Comparison of ENCODE assay signal across 13 cellular contexts in genomic region chr10:35150335-35150734, GRCh38. TPM values are rescaled to one million over a fixed set of nuclear protein-coding genes. Genes with fewer than 3 reads are reported as not detected.
DNase-seq lines count a peak whose midpoint lies in the region; ATAC-seq lines count a peak whose summit lies in the region.
"Had no signal": no experiment of that assay in that cellular context is flagged by ENCODE, and none has a peak within 500 bp of the region (broad histone marks: within the 10 kb centered on the region; RNA-seq: fewer than 3 reads in every experiment).

No MANE protein-coding gene starts in this region.

- peaks cover 60% of the 10 kb centered on the region for H3K4me1 ChIP-seq in BLaER1
- H3K4me1 ChIP-seq in CD4-positive, alpha-beta memory T cell (ENCODE audit: insufficient read depth, low read length), result peaks cover 26% of the 10 kb centered on the region

- peak overlapping the region in 6 of 8 donors; percentile 31 to 84 (median 42) for H3K4me3 Mint-ChIP-seq in CD4-positive, alpha-beta memory T cell
- H3K4me3 Mint-ChIP-seq in T-helper 17 cell (peak overlapping the region; percentile 91), immature natural killer cell (peak overlapping the region in 4 of 5 donors; percentile 50 to 72 (median 58))

- POLR2A ChIA-PET in CD4-positive, alpha-beta memory T cell (lab: Charles Lee; ENCODE audit: partially characterized antibody), result interaction anchor here (0.7 to 2.7 kb wide), 5 partner anchors 17 to 76 kb away, joined by 3 to 31 read pairs (median 17); partner anchors contain the start of genes CREM and CUL2

- peak overlapping the region; percentile 10; the same call in 1 of the 2 replicates for H3K4me3 ChIP-seq in BLaER1
- H3K4me3 ChIP-seq in CD4-positive, alpha-beta memory T cell (ENCODE audit: low read length in 2 of 2), result no peak overlapping the region
- H3K4me3 ChIP-seq: coronary artery, thoracic aorta had no signal

- peaks cover 0 to 4% of the 10 kb centered on the region in 2 donors for H3K36me3 Mint-ChIP-seq in CD4-positive, alpha-beta memory T cell
- H3K36me3 Mint-ChIP-seq in T-helper 17 cell (ENCODE audit: low read depth), result no peaks in the 10 kb centered on the region
- peaks cover 0 to 12% (median 10%) of the 10 kb centered on the region in 3 donors for H3K36me3 Mint-ChIP-seq in immature natural killer cell

- intact Hi-C loops in CD4-positive, alpha-beta memory T cell (cut with micrococcal nuclease), result no loop called here

- peak overlapping the region; percentile 84 to 98 (median 96) for H3K27ac Mint-ChIP-seq in CD4-positive, alpha-beta memory T cell
- peak overlapping the region; percentile 98 for H3K27ac Mint-ChIP-seq in T-helper 17 cell
- peak overlapping the region; percentile 93 to 99 (median 96) for H3K27ac Mint-ChIP-seq in immature natural killer cell

- H3K9me3 Mint-ChIP-seq in CD4-positive, alpha-beta memory T cell, result no peaks in the 10 kb centered on the region
- no peaks in the 10 kb centered on the region for H3K9me3 Mint-ChIP-seq in immature natural killer cell

- no peaks in the 10 kb centered on the region for H3K27me3 Mint-ChIP-seq in CD4-positive, alpha-beta memory T cell
- H3K27me3 Mint-ChIP-seq in T-helper 17 cell, result no peaks in the 10 kb centered on the region
- H3K27me3 Mint-ChIP-seq in immature natural killer cell (ENCODE audit: low read depth in 3 of 3), result peaks cover 3 to 8% (median 4%) of the 10 kb centered on the region in 3 donors

- no peak for DNase-seq in CD4-positive, alpha-beta memory T cell
- DNase-seq in T-helper 17 cell, result no peak
- no peak for DNase-seq in immature natural killer cell
- DNase-seq in T1000 (lab: John Stamatoyannopoulos, UW), result no peak
- DNase-seq: activated CD4-positive, alpha-beta T cell treated with anti-CD3 and anti-CD28 coated beads, Interleukin-2, amount 50 U/mL, for 48 hours; left cardiac atrium; NCI-H748 treated with DMSO at 0.1 percent for 48 hours had no signal

- H3K27ac ChIP-seq in BLaER1, result peak overlapping the region; percentile 47; the same call in 1 of the 2 replicates
- H3K27ac ChIP-seq in CD4-positive, alpha-beta memory T cell (ENCODE audit: low read depth, low read length), result peak overlapping the region; percentile 66
- H3K27ac ChIP-seq: coronary artery, RWPE1, thoracic aorta had no signal

- no peaks in the 10 kb centered on the region for H3K27me3 ChIP-seq in BLaER1
- no peaks in the 10 kb centered on the region for H3K27me3 ChIP-seq in CD4-positive, alpha-beta memory T cell (ENCODE audit: insufficient read depth, low read length)

- ATAC-seq in T-helper 17 cell (no peak), HG03378 (IDR thresholded peaks at IDR 0.05; ENCODE audit: unreplicated experiment) (no peak), HG02588 (IDR thresholded peaks at IDR 0.05; ENCODE audit: unreplicated experiment) (no peak)

- CTCF ChIA-PET in CD4-positive, alpha-beta memory T cell (lab: Charles Lee; ENCODE audit: partially characterized antibody), result interaction anchor here (1.1 to 1.8 kb wide), 5 partner anchors 24 to 485 kb away, joined by 3 to 15 read pairs (median 5); partner anchors contain the start of gene CREM

- peak overlapping the region; percentile 87 for H3K4me2 ChIP-seq in BLaER1

- peak overlapping the region; percentile 55 for H3K9ac ChIP-seq in BLaER1

- H4K20me1 ChIP-seq in BLaER1, result no peaks in the 10 kb centered on the region

- H3K36me3 ChIP-seq in BLaER1, result no peaks in the 10 kb centered on the region
- H3K36me3 ChIP-seq in CD4-positive, alpha-beta memory T cell (ENCODE audit: insufficient read depth, low read length), result no peaks in the 10 kb centered on the region

- H3K4me1 Mint-ChIP-seq in CD4-positive, alpha-beta memory T cell, result peaks cover 17 to 36% (median 27%) of the 10 kb centered on the region in 4 donors
- H3K4me1 Mint-ChIP-seq in T-helper 17 cell (peaks cover 29% of the 10 kb centered on the region), immature natural killer cell (peaks cover 23 to 29% of the 10 kb centered on the region in 2 donors)

- H3K9me3 ChIP-seq in BLaER1, result peaks cover under 1% of the 10 kb centered on the region; the same call in 1 of the 2 replicates
- no peaks in the 10 kb centered on the region for H3K9me3 ChIP-seq in CD4-positive, alpha-beta memory T cell (ENCODE audit: control insufficient read depth in 1 of 2, low read length in 2 of 2)
- no peaks in the 10 kb centered on the region for H3K9me3 ChIP-seq in T-helper 17 cell (ENCODE audit: control insufficient read depth, low read length, poor library complexity, severe bottlenecking)
- H3K9me3 ChIP-seq: thoracic aorta had no signal

RNA-seq across cellular contexts. Expression of gene CREM, which starts 23.7 kb away (rescaled TPM):
- total RNA-seq in CD4-positive, alpha-beta memory T cell, result 10 to 100 TPM; 17.8 to 22.3 TPM
- 10 to 100 TPM; 30.6 to 66.4 TPM for polyA plus RNA-seq in CD4-positive, alpha-beta memory T cell
- total RNA-seq in T-helper 17 cell, result 10 to 100 TPM; 50.8 to 79.2 TPM
- polyA plus RNA-seq in immature natural killer cell, result 10 to 100 TPM; 51.4 to 84.0 (median 59.1) TPM
